In the genomic region with DNA sequence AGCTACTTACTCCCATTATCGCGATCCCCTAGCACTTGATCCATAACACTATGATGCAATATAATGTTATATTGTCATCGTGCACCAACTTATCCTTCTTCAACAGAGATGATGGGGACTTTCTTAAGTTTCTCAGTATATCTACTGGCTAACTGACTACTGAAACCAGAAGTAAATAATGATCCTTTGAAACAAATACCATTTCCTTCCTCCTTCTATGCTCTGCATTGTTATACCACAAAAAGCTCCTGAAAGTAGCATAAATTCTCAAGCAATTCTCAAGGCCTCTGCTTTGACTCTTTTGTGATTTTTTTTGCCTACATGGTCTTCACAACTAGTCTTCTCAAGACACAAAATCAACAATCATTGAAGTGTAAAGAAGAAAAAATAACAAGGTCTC, we compare ENCODE assay signal across 15 cellular contexts.
A peak's percentile ranks its signal among the peaks of the same experiment; 100 is the strongest.
DNase-seq lines count a peak whose midpoint lies in the region; ATAC-seq lines count a peak whose summit lies in the region.
"Had no signal": no experiment of that assay in that cellular context is flagged by ENCODE, and none has a peak within 500 bp of the region (broad histone marks: within the 10 kb centered on the region; RNA-seq: fewer than 3 reads in every experiment).

No MANE protein-coding gene starts in this region.

- no peak overlapping the region for H3K27ac ChIP-seq in iPS-20b (ENCODE audit: low read length)
- H3K27ac ChIP-seq: heart right ventricle, SJSA1 had no signal

- no peaks in the 10 kb centered on the region for H3K36me3 ChIP-seq in iPS-20b (ENCODE audit: insufficient read depth, low read depth, low read length)
- H3K36me3 ChIP-seq: heart right ventricle, SJSA1 had no signal

- DNase-seq in activated naive CD4-positive, alpha-beta T cell (lab: John Stamatoyannopoulos, UW): no peak
- DNase-seq in OCI-M1 (lab: John Stamatoyannopoulos, UW) (no peak), SW 1271 (lab: John Stamatoyannopoulos, UW) (no peak)
- DNase-seq in activated CD8-positive, alpha-beta memory T cell treated with anti-CD3 and anti-CD28 coated beads for 24 hours: no peak
- DNase-seq: activated CD4-positive, CD25-positive, alpha-beta regulatory T cell; heart right ventricle; left ventricle myocardium superior; NCI-H446; nucleus accumbens had no signal

- no peak overlapping the region for H3K4me3 ChIP-seq in iPS-20b (ENCODE audit: low read length)
- H3K4me3 ChIP-seq: heart right ventricle, SJSA1 had no signal

- H3K9me3 ChIP-seq in iPS-20b (ENCODE audit: insufficient read depth, low read depth, low read length): no peaks in the 10 kb centered on the region
- H3K9me3 ChIP-seq: heart right ventricle, SJSA1 had no signal

- H3K4me1 ChIP-seq in iPS-20b (ENCODE audit: insufficient read depth, low read length): peaks cover 32% of the 10 kb centered on the region
- H3K4me1 ChIP-seq: heart right ventricle, SJSA1 had no signal

- H3K27me3 ChIP-seq in iPS-20b (ENCODE audit: insufficient read depth, low read length): no peaks in the 10 kb centered on the region

- peak; percentile 82 for ATAC-seq in GM18909 (IDR thresholded peaks at IDR 0.05; ENCODE audit: poor library complexity, unreplicated experiment)
- peak; percentile 69 for ATAC-seq in GM21786 (IDR thresholded peaks at IDR 0.05; ENCODE audit: unreplicated experiment)
- ATAC-seq in HG03469 (IDR thresholded peaks at IDR 0.05; ENCODE audit: unreplicated experiment): peak; percentile 90
- ATAC-seq: activated T-helper 17 cell treated with anti-CD3 and anti-CD28 coated beads, Interleukin-2, amount 50 U/mL, for 72 hours; heart right ventricle; left ventricle myocardium superior had no signal

- H3K9ac ChIP-seq in iPS-20b (ENCODE audit: low read depth, low read length): peak overlapping the region; percentile 28; the same call in 1 of the 2 replicates
